ENCODE assay signal across 18 cellular contexts in genomic region chr5:43634621-43635020, GRCh38.
"Had no signal": no experiment of that assay in that cellular context is flagged by ENCODE, and none has a peak within 500 bp of the region (broad histone marks: within the 10 kb centered on the region; RNA-seq: fewer than 3 reads in every experiment).

No MANE protein-coding gene starts in this region.

- H3K4me3 Mint-ChIP-seq: activated B cell treated with CpG ODN at 0.5 μM for 24 hours; activated CD8-positive, alpha-beta T cell treated with anti-CD3 and anti-CD28 coated beads, Interleukin-2, amount 10 ng/mL, durations not matched to agents 7 days and 5 days; activated naive CD8-positive, alpha-beta T cell; activated T-cell treated with anti-CD3 and anti-CD28 coated beads, Interleukin-2, amount 50 U/mL, for 72 hours; central memory CD8-positive, alpha-beta T cell; naive thymus-derived CD8-positive, alpha-beta T cell; stimulated activated effector memory CD8-positive, alpha-beta T cell treated with anti-CD3 and anti-CD28 coated beads, Interleukin-12 subunit alpha, Interleukin-12 subunit beta, amount 100 ng/mL, for 72 hours had no signal

- H3K9me3 ChIP-seq: transverse colon had no signal

- H3K27me3 Mint-ChIP-seq: activated B cell treated with CpG ODN at 0.5 μM for 24 hours; activated naive CD8-positive, alpha-beta T cell; central memory CD8-positive, alpha-beta T cell; naive thymus-derived CD8-positive, alpha-beta T cell had no signal

- ATAC-seq: activated CD8-positive, alpha-beta T cell treated with anti-CD3 and anti-CD28 coated beads, Interleukin-2, amount 10 ng/mL, durations not matched to agents 7 days and 5 days; activated T-cell treated with anti-CD3 and anti-CD28 coated beads, Interleukin-2, amount 50 U/mL, for 72 hours; foreskin keratinocyte; naive thymus-derived CD8-positive, alpha-beta T cell; stimulated activated effector memory CD8-positive, alpha-beta T cell treated with anti-CD3 and anti-CD28 coated beads, Interleukin-12 subunit alpha, Interleukin-12 subunit beta, amount 100 ng/mL, for 72 hours had no signal

- H3K27ac Mint-ChIP-seq: activated B cell treated with CpG ODN at 0.5 μM for 24 hours; activated CD8-positive, alpha-beta T cell treated with anti-CD3 and anti-CD28 coated beads, Interleukin-2, amount 10 ng/mL, durations not matched to agents 7 days and 5 days; activated naive CD8-positive, alpha-beta T cell; activated T-cell treated with anti-CD3 and anti-CD28 coated beads, Interleukin-2, amount 50 U/mL, for 72 hours; naive thymus-derived CD8-positive, alpha-beta T cell had no signal

- H3K4me3 ChIP-seq: transverse colon had no signal

- H3K4me1 ChIP-seq: foreskin keratinocyte, parathyroid adenoma had no signal

- H3K27me3 ChIP-seq: brain microvascular endothelial cell, foreskin keratinocyte, transverse colon had no signal

- H3K27ac ChIP-seq: foreskin keratinocyte, parathyroid adenoma had no signal

- DNase-seq: activated B cell treated with CpG ODN at 0.5 μM for 24 hours; activated CD4-positive, alpha-beta T cell treated with anti-CD3 and anti-CD28 coated beads for 48 hours; activated CD8-positive, alpha-beta memory T cell treated with anti-CD3 and anti-CD28 coated beads, Interleukin-2, amount 50 U/mL, for 4 hours; activated CD8-positive, alpha-beta T cell treated with anti-CD3 and anti-CD28 coated beads, Interleukin-2, amount 10 ng/mL, durations not matched to agents 7 days and 5 days; activated gamma-delta T cell treated with Interleukin-2 at 50 U/mL for 16 hours; activated T-cell treated with anti-CD3 and anti-CD28 coated beads, Interleukin-2, amount 50 U/mL, for 72 hours; amygdala; effector memory CD4-positive, alpha-beta T cell; head of caudate nucleus; kidney glomerular epithelial cell; naive thymus-derived CD8-positive, alpha-beta T cell; transverse colon had no signal

- H3K36me3 ChIP-seq: brain microvascular endothelial cell had no signal
